27 cellular contexts compared by ENCODE assay signal in genomic region chr13:98358933-98359332, GRCh38.
"Had no signal": no experiment of that assay in that cellular context is flagged by ENCODE, and none has a peak within 500 bp of the region (broad histone marks: within the 10 kb centered on the region; RNA-seq: fewer than 3 reads in every experiment).

No MANE protein-coding gene starts in this region.

- H3K9me3 Mint-ChIP-seq: activated CD4-positive, alpha-beta memory T cell treated with anti-CD3 and anti-CD28 coated beads, Interleukin-2, amount 10 ng/mL, durations not matched to agents 7 days and 5 days; activated CD4-positive, alpha-beta T cell treated with anti-CD3 and anti-CD28 coated beads, Interleukin-2, amount 10 ng/mL, durations not matched to agents 7 days and 5 days; activated naive CD4-positive, alpha-beta T cell treated with anti-CD3 and anti-CD28 coated beads, Interleukin-2, amount 10 ng/mL, durations not matched to agents 7 days and 5 days; activated T-cell treated with anti-CD3 and anti-CD28 coated beads, Interleukin-2, amount 50 U/mL, for 24 hours; WTC11 had no signal

- H3K27me3 Mint-ChIP-seq: activated CD4-positive, alpha-beta T cell treated with anti-CD3 and anti-CD28 coated beads, Interleukin-2, amount 10 ng/mL, durations not matched to agents 7 days and 5 days; activated naive CD8-positive, alpha-beta T cell had no signal

- H3K36me3 ChIP-seq: colonic mucosa, esophagus squamous epithelium, gastroesophageal sphincter had no signal

- H3K27ac Mint-ChIP-seq: activated CD4-positive, alpha-beta memory T cell treated with anti-CD3 and anti-CD28 coated beads, Interleukin-2, amount 10 ng/mL, durations not matched to agents 7 days and 5 days; activated CD4-positive, alpha-beta T cell treated with anti-CD3 and anti-CD28 coated beads, Interleukin-2, amount 10 ng/mL, durations not matched to agents 7 days and 5 days; activated naive CD4-positive, alpha-beta T cell treated with anti-CD3 and anti-CD28 coated beads, Interleukin-2, amount 10 ng/mL, durations not matched to agents 7 days and 5 days; activated naive CD8-positive, alpha-beta T cell; activated T-cell treated with anti-CD3 and anti-CD28 coated beads, Interleukin-2, amount 50 U/mL, for 24 hours; activated T-cell treated with anti-CD3 and anti-CD28 coated beads, Interleukin-2, amount 50 U/mL, for 72 hours had no signal

- ATAC-seq: activated T-cell treated with anti-CD3 and anti-CD28 coated beads, Interleukin-2, amount 50 U/mL, for 72 hours; body of pancreas; gastroesophageal sphincter; WTC11 had no signal

- H3K4me3 ChIP-seq: body of pancreas, colonic mucosa, esophagus squamous epithelium, gastroesophageal sphincter had no signal

- H3K27ac ChIP-seq: body of pancreas, colonic mucosa, epithelial cell of prostate, esophagus squamous epithelium, gastroesophageal sphincter, VCaP had no signal

- H3K9me3 ChIP-seq: body of pancreas, colonic mucosa, esophagus squamous epithelium, gastroesophageal sphincter had no signal

- H3K27me3 ChIP-seq: body of pancreas, colonic mucosa, esophagus squamous epithelium, gastroesophageal sphincter had no signal

- DNase-seq: activated CD4-positive, alpha-beta memory T cell treated with anti-CD3 and anti-CD28 coated beads, Interleukin-2, amount 10 ng/mL, durations not matched to agents 7 days and 5 days; activated CD4-positive, alpha-beta T cell treated with anti-CD3 and anti-CD28 coated beads for 1 hour; activated CD4-positive, alpha-beta T cell treated with anti-CD3 and anti-CD28 coated beads for 4 hours; activated CD4-positive, alpha-beta T cell treated with anti-CD3 and anti-CD28 coated beads, Interleukin-2, amount 10 ng/mL, durations not matched to agents 7 days and 5 days; activated CD4-positive, alpha-beta T cell treated with anti-CD3 and anti-CD28 coated beads, Interleukin-2, amount 50 U/mL, for 4 hours; activated CD8-positive, alpha-beta memory T cell treated with anti-CD3 and anti-CD28 coated beads, Interleukin-2, amount 50 U/mL, for 48 hours; activated gamma-delta T cell; activated naive CD4-positive, alpha-beta T cell; activated naive CD4-positive, alpha-beta T cell treated with anti-CD3 and anti-CD28 coated beads, Interleukin-2, amount 10 ng/mL, durations not matched to agents 7 days and 5 days; activated T-cell treated with anti-CD3 and anti-CD28 coated beads for 4 hours; activated T-cell treated with anti-CD3 and anti-CD28 coated beads, Interleukin-2, amount 50 U/mL, for 24 hours; activated T-cell treated with anti-CD3 and anti-CD28 coated beads, Interleukin-2, amount 50 U/mL, for 72 hours; amniotic stem cell; anterior cingulate cortex; body of pancreas; central memory CD4-positive, alpha-beta T cell; cerebellar nuclear complex; colonic mucosa; effector CD8-positive, alpha-beta T cell; esophagus squamous epithelium; foreskin melanocyte; T-helper 2 cell had no signal

- H3K4me3 Mint-ChIP-seq: activated CD4-positive, alpha-beta memory T cell treated with anti-CD3 and anti-CD28 coated beads, Interleukin-2, amount 10 ng/mL, durations not matched to agents 7 days and 5 days; activated CD4-positive, alpha-beta T cell treated with anti-CD3 and anti-CD28 coated beads, Interleukin-2, amount 10 ng/mL, durations not matched to agents 7 days and 5 days; activated naive CD4-positive, alpha-beta T cell treated with anti-CD3 and anti-CD28 coated beads, Interleukin-2, amount 10 ng/mL, durations not matched to agents 7 days and 5 days; activated naive CD8-positive, alpha-beta T cell; activated T-cell treated with anti-CD3 and anti-CD28 coated beads, Interleukin-2, amount 50 U/mL, for 24 hours; activated T-cell treated with anti-CD3 and anti-CD28 coated beads, Interleukin-2, amount 50 U/mL, for 72 hours; WTC11 had no signal

- H3K36me3 Mint-ChIP-seq: activated naive CD4-positive, alpha-beta T cell treated with anti-CD3 and anti-CD28 coated beads, Interleukin-2, amount 10 ng/mL, durations not matched to agents 7 days and 5 days; activated naive CD8-positive, alpha-beta T cell; WTC11 had no signal

- H3K4me1 ChIP-seq: body of pancreas, colonic mucosa, esophagus squamous epithelium, gastroesophageal sphincter had no signal

- H3K4me1 Mint-ChIP-seq: activated CD4-positive, alpha-beta memory T cell treated with anti-CD3 and anti-CD28 coated beads, Interleukin-2, amount 10 ng/mL, durations not matched to agents 7 days and 5 days; activated CD4-positive, alpha-beta T cell treated with anti-CD3 and anti-CD28 coated beads, Interleukin-2, amount 10 ng/mL, durations not matched to agents 7 days and 5 days; activated naive CD4-positive, alpha-beta T cell treated with anti-CD3 and anti-CD28 coated beads, Interleukin-2, amount 10 ng/mL, durations not matched to agents 7 days and 5 days had no signal
